ENCODE assay signal across 14 cellular contexts in genomic region chr18:6205706-6206105, GRCh38.
"Had no signal": no experiment of that assay in that cellular context is flagged by ENCODE, and none has a peak within 500 bp of the region (broad histone marks: within the 10 kb centered on the region; RNA-seq: fewer than 3 reads in every experiment).

No MANE protein-coding gene starts in this region.

- H3K36me3 ChIP-seq: cardiac muscle cell, pancreas had no signal

- H3K4me3 ChIP-seq: cardiac muscle cell, lung, pancreas had no signal

- H3K27ac ChIP-seq: cardiac muscle cell, pancreas, VCaP had no signal

- DNase-seq: activated CD4-positive, alpha-beta T cell treated with anti-CD3 and anti-CD28 coated beads for 1 hour; activated CD4-positive, alpha-beta T cell treated with anti-CD3 and anti-CD28 coated beads, Interleukin-2, amount 50 U/mL, for 48 hours; activated naive CD4-positive, alpha-beta T cell treated with Interleukin-2 at 50 U/mL for 16 hours; anterior cingulate cortex; immature natural killer cell; left colon; naive B cell; pancreas; stimulated activated CD4-positive, alpha-beta T cell treated with anti-CD3 and anti-CD28 coated beads, Interleukin-4, amount 100 ng/mL, for 1 hour; stimulated activated naive B cell treated with anti-CD40 and anti-IgM and Interleukin-4, amounts not matched to agents 10 μg/mL and 1 μg/mL and 100 μg/mL, for 72 hours had no signal

- ATAC-seq: activated T-helper 17 cell treated with anti-CD3 and anti-CD28 coated beads, Interleukin-2, amount 50 U/mL, for 72 hours; left colon; pancreas; stimulated activated naive B cell treated with anti-CD40 and anti-IgM and Interleukin-4, amounts not matched to agents 10 μg/mL and 1 μg/mL and 100 μg/mL, for 72 hours had no signal

- H3K9me3 ChIP-seq: pancreas had no signal

- H3K27me3 ChIP-seq: cardiac muscle cell, pancreas had no signal
